8 cellular contexts compared by ENCODE assay signal in the genomic region with DNA sequence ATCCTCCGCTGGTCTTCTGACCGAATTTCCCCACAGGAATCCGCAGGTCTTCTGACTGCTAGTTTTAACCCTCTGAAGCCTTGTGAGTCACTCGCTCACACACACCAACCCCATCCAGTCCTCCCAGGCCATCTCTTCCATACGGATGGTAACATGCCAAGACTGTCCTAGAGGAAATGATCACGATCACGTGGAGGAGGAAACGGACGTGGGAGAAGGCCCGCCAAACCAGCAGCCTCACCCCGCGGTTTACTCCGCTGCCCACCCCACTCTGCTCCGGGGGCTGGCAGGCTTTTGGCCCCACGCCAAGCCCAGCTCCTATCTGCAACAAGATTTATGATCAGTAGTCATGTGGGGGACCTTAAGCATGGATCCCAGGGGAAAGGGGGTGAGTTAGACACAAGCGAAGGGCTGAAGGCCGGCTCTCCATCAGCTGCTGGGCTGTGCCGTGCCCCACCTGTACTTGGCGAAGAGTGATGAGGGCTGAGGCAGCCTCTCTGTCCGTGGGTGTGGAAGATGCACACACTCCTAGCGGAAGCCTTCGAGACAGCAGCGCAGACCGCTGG. TPM values are rescaled to one million over a fixed set of nuclear protein-coding genes. Genes with fewer than 3 reads are reported as not detected.
A peak's percentile ranks its signal among the peaks of the same experiment; 100 is the strongest.
DNase-seq lines count a peak whose midpoint lies in the region; ATAC-seq and TF ChIP-seq lines count a peak whose summit lies in the region.

No MANE protein-coding gene starts in this region.

- H4K20me1 ChIP-seq in fibroblast of lung (ENCODE audit: control insufficient read depth, extremely low read depth, insufficient read depth, low read length): no peaks in the 10 kb centered on the region
- H4K20me1 ChIP-seq in osteoblast (ENCODE audit: insufficient read depth, low read length): peaks cover 37% of the 10 kb centered on the region

- ATAC-seq in GM18858 (IDR thresholded peaks at IDR 0.05; ENCODE audit: unreplicated experiment): no peak

- H3K9ac ChIP-seq in fibroblast of lung (ENCODE audit: insufficient read depth, low read length): peak overlapping the region; percentile 32

- H2AFZ ChIP-seq in fibroblast of lung (ENCODE audit: low read length) (no peak overlapping the region), osteoblast (ENCODE audit: low read length) (peak overlapping the region; percentile 10)

- H3K27ac ChIP-seq in fibroblast of lung (ENCODE audit: insufficient read depth, low read length) (peak overlapping the region; percentile 87), osteoblast (ENCODE audit: low read depth, low read length) (peak overlapping the region; percentile 90)

- H3K4me3 ChIP-seq in fibroblast of lung (replicated peaks in 1 of 4; ENCODE audit: control extremely low read depth in 1 of 4, insufficient read depth in 1 of 4, low read depth in 3 of 4, low read length in 4 of 4): peak overlapping the region; percentile 85 to 95 (median 90)
- H3K4me3 ChIP-seq in osteoblast (ENCODE audit: insufficient read depth, low read length): peak overlapping the region; percentile 94

- H3K36me3 ChIP-seq in fibroblast of lung (ENCODE audit: control insufficient read depth, insufficient read depth, low read length) (peaks cover 30% of the 10 kb centered on the region), osteoblast (ENCODE audit: insufficient read depth, low read length) (peaks cover 40% of the 10 kb centered on the region)

- no peaks in the 10 kb centered on the region for H3K9me3 ChIP-seq in fibroblast of lung (ENCODE audit: control insufficient read depth, insufficient read depth, low read depth, low read length)
- H3K9me3 ChIP-seq in osteoblast (ENCODE audit: low read depth, low read length): no peaks in the 10 kb centered on the region

- DNase-seq in DMS 273 (lab: John Stamatoyannopoulos, UW; ENCODE audit: unreplicated experiment) (peak; percentile 71), DMS 273 treated with DMSO at 0.1 percent for 48 hours (lab: John Stamatoyannopoulos, UW) (no peak), M059J (ENCODE audit: low read depth) (peak; percentile 97), UCSD-AML1 (lab: John Stamatoyannopoulos, UW; ENCODE audit: unreplicated experiment) (peak; percentile 53), fibroblast of lung (ENCODE audit: low read depth in 2 of 2) (peak; percentile 94 to 97), osteoblast (ENCODE audit: insufficient read length, low spot score, missing footprints) (peak; percentile 99), NCI-H2081 treated with DMSO at 0.1 percent for 48 hours (lab: John Stamatoyannopoulos, UW) (no peak)

- no peak for TF ChIP-seq CTCF in fibroblast of lung (conservative IDR thresholded peaks at IDR 0.05 in 1 of 2, IDR thresholded peaks at IDR 0.05 in 1 of 2; ENCODE audit: low read depth in 1 of 2, low read length in 2 of 2)
- no peak for TF ChIP-seq CTCF in osteoblast (IDR thresholded peaks at IDR 0.05; ENCODE audit: extremely low read depth, low read depth, low read length)

- H3K79me2 ChIP-seq in fibroblast of lung (ENCODE audit: control insufficient read depth, insufficient read depth, low read length) (peaks cover 24% of the 10 kb centered on the region), osteoblast (ENCODE audit: insufficient read depth, low read length) (peaks cover 37% of the 10 kb centered on the region)

- H3K4me1 ChIP-seq in fibroblast of lung (ENCODE audit: control insufficient read depth, extremely low read depth, insufficient read depth, low read length): peaks cover 28% of the 10 kb centered on the region
- peaks cover 36% of the 10 kb centered on the region for H3K4me1 ChIP-seq in osteoblast (ENCODE audit: insufficient read depth, low read length)

- H3K27me3 ChIP-seq in fibroblast of lung (ENCODE audit: control insufficient read depth, insufficient read depth, low read length) (no peaks in the 10 kb centered on the region), osteoblast (ENCODE audit: insufficient read depth, low read length) (no peaks in the 10 kb centered on the region)

- H3K4me2 ChIP-seq in fibroblast of lung (ENCODE audit: extremely low read depth, insufficient read depth, low read length): peak overlapping the region; percentile 93
- peak overlapping the region; percentile 97 for H3K4me2 ChIP-seq in osteoblast (ENCODE audit: insufficient read depth, low read length)

RNA-seq across cellular contexts. Expression of a gene that starts 1.5 kb away (rescaled TPM):
- 8.0 and 18.0 TPM in 2 replicates for total RNA-seq in M059J (2014; rRNA removed; shearing (Covaris generic))
- 10.4 and 12.6 TPM in 2 replicates for total RNA-seq in fibroblast of lung
- 6.7 and 8.1 TPM in 2 replicates for polyA plus RNA-seq in fibroblast of lung
- polyA plus RNA-seq in fibroblast of lung (2012): 13.7 and 19.1 TPM in 2 replicates
- polyA minus RNA-seq in fibroblast of lung (ENCODE audit: low replicate concordance): 17.6 and 22.4 TPM in 2 replicates
- 43.0 and 44.5 TPM in 2 replicates for total RNA-seq in osteoblast

RNA-seq across cellular contexts. Expression of a gene that starts 25.5 kb away (rescaled TPM):
- total RNA-seq in M059J (2014; rRNA removed; shearing (Covaris generic)): 0.69 TPM in 1 of 2 replicates, not detected in the other
- total RNA-seq in fibroblast of lung (1.5 and 2.0 TPM in 2 replicates), osteoblast (2.9 and 5.1 TPM in 2 replicates)
- polyA plus RNA-seq in fibroblast of lung: 0.07 and 0.35 TPM in 2 replicates
- 0.21 and 0.73 TPM in 2 replicates for polyA plus RNA-seq in fibroblast of lung (2012)
- polyA minus RNA-seq in fibroblast of lung (ENCODE audit: low replicate concordance): 0.39 TPM in 1 of 2 replicates, not detected in the other

RNA-seq across cellular contexts. Expression of a gene that starts 41.1 kb away (rescaled TPM):
- 3,948 and 4,109 TPM in 2 replicates for total RNA-seq in M059J (2014; rRNA removed; shearing (Covaris generic))
- total RNA-seq in fibroblast of lung (5,538 and 6,636 TPM in 2 replicates), osteoblast (10,373 and 13,273 TPM in 2 replicates)
- 8,446 and 8,888 TPM in 2 replicates for polyA plus RNA-seq in fibroblast of lung
- polyA plus RNA-seq in fibroblast of lung (2012): 6,897 and 7,279 TPM in 2 replicates
- 10,903 and 14,156 TPM in 2 replicates for polyA minus RNA-seq in fibroblast of lung (ENCODE audit: low replicate concordance)

Comparison
In these comparisons a context has a peak if more than half of its experiments do, and no peak if none do; other contexts are left out.
1. DNase-seq: peak in DMS 273 (single experiment), M059J (single experiment), UCSD-AML1 (single experiment), fibroblast of lung (2 of 2) and osteoblast (single experiment); none in DMS 273 treated with DMSO at 0.1 percent for 48 hours (single experiment) and NCI-H2081 treated with DMSO at 0.1 percent for 48 hours (single experiment).